In the genomic region with DNA sequence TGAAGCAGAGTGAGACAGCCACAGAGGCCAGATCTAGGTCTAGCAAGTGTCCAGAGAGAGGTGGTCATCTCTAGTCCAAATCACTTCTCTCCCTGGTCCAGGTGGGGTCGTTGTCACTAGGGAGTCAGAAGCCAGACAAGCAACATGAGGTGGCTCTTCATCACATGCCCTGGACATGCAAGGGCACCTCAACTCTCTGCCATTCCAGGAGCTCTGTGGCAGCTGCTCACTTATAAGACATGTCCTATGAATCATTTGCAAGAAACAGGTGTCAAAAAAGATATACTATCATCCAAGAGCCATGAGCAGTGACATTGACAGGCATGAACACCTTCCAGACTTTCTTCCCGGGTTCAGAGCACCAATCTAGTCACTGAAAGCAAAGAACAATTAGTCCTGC, we compare ENCODE assay signal across 19 cellular contexts.
DNase-seq lines count a peak whose midpoint lies in the region; ATAC-seq and TF ChIP-seq lines count a peak whose summit lies in the region.
"Had no signal": no experiment of that assay in that cellular context is flagged by ENCODE, and none has a peak within 500 bp of the region (broad histone marks: within the 10 kb centered on the region; RNA-seq: fewer than 3 reads in every experiment).

No MANE protein-coding gene starts in this region.

- intact Hi-C loops in cardiac septum (cut with DNase I) (no loop called here), left cardiac atrium (cut with DNase I) (no loop called here), psoas muscle (cut with DNase I) (loop anchor here in 1 of 2 donors (5.0 kb wide), 1 partner anchor 296 kb away; no protein-coding TSS in a partner anchor)

- H3K4me3 Mint-ChIP-seq in immature natural killer cell: no peak overlapping the region
- H3K4me3 Mint-ChIP-seq: B cell; CD4-positive, CD25-positive, alpha-beta regulatory T cell; CD8-positive, alpha-beta T cell; HFFc6 had no signal

- 25 to 41% (median 38%) methylated on average over 2 of the region's 2 CpGs for WGBS in psoas muscle, 3 donors

- no peak overlapping the region for H3K4me3 ChIP-seq in psoas muscle
- H3K4me3 ChIP-seq: BLaER1, HAP-1 had no signal

- H3K36me3 ChIP-seq in psoas muscle (ENCODE audit: insufficient read depth in 1 of 2, low read depth in 1 of 2): no peaks in the 10 kb centered on the region
- H3K36me3 ChIP-seq: BLaER1, HAP-1 had no signal

- H3K27me3 Mint-ChIP-seq in immature natural killer cell (ENCODE audit: low read depth in 3 of 3): peaks cover 2 to 3% (median 2%) of the 10 kb centered on the region in 3 donors

- no peaks in the 10 kb centered on the region for H3K4me1 ChIP-seq in psoas muscle
- H3K4me1 ChIP-seq: BLaER1, Caco-2, HAP-1 had no signal

- ATAC-seq in left cardiac atrium: no peak
- ATAC-seq in psoas muscle: peak; percentile 55 to 93 (median 78)
- ATAC-seq: CD8-positive, alpha-beta T cell had no signal

- TF ChIP-seq CTCF in psoas muscle (IDR thresholded peaks at IDR 0.05): no peak

- H3K36me3 Mint-ChIP-seq in immature natural killer cell: no peaks in the 10 kb centered on the region
- H3K36me3 Mint-ChIP-seq: CD4-positive, CD25-positive, alpha-beta regulatory T cell; CD8-positive, alpha-beta T cell had no signal

- peak; percentile 68 for DNase-seq in NCI-H2171 treated with DMSO at 0.1 percent for 48 hours (lab: John Stamatoyannopoulos, UW)
- no peak for DNase-seq in NCI-H2171 (lab: John Stamatoyannopoulos, UW)
- peak; percentile 27 for DNase-seq in cardiac septum (ENCODE audit: low spot score)
- no peak for DNase-seq in left cardiac atrium
- DNase-seq in psoas muscle: no peak
- DNase-seq in activated T-cell treated with anti-CD3 and anti-CD28 coated beads, Interleukin-2, amount 50 U/mL, for 48 hours: no peak
- no peak for DNase-seq in immature natural killer cell
- DNase-seq: Caco-2; CD4-positive, CD25-positive, alpha-beta regulatory T cell; CD8-positive, alpha-beta T cell; DMS153; DND-41; GOT3; HFFc6 had no signal

- no peaks in the 10 kb centered on the region for H3K27me3 ChIP-seq in psoas muscle (ENCODE audit: insufficient read depth in 3 of 3, low read length in 2 of 3)
- H3K27me3 ChIP-seq: BLaER1 had no signal

- no peaks in the 10 kb centered on the region for H3K9me3 ChIP-seq in psoas muscle
- H3K9me3 ChIP-seq: BLaER1, Caco-2, HAP-1 had no signal

- H3K27ac Mint-ChIP-seq in immature natural killer cell: no peak overlapping the region
- H3K27ac Mint-ChIP-seq: B cell; CD4-positive, CD25-positive, alpha-beta regulatory T cell; CD8-positive, alpha-beta T cell; HFFc6 had no signal

- no peak overlapping the region for H3K27ac ChIP-seq in psoas muscle
- H3K27ac ChIP-seq: 22Rv1, BLaER1, C4-2B had no signal

- H3K9me3 Mint-ChIP-seq in immature natural killer cell: no peaks in the 10 kb centered on the region
- H3K9me3 Mint-ChIP-seq: CD8-positive, alpha-beta T cell; HFFc6 had no signal

- H3K4me1 Mint-ChIP-seq in immature natural killer cell: no peaks in the 10 kb centered on the region
- H3K4me1 Mint-ChIP-seq: B cell; CD4-positive, CD25-positive, alpha-beta regulatory T cell had no signal

Comparison
In these comparisons a context has a peak if more than half of its experiments do, and no peak if none do; other contexts are left out.
1. DNase-seq: peak in NCI-H2171 treated with DMSO at 0.1 percent for 48 hours (single experiment) and cardiac septum (single experiment); none in NCI-H2171 (single experiment), left cardiac atrium (single experiment), psoas muscle (0 of 2), activated T-cell treated with anti-CD3 and anti-CD28 coated beads, Interleukin-2, amount 50 U/mL, for 48 hours (0 of 2) and immature natural killer cell (0 of 3).
2. ATAC-seq: peak in psoas muscle (4 of 4); none in left cardiac atrium (0 of 2).